In the genomic region with DNA sequence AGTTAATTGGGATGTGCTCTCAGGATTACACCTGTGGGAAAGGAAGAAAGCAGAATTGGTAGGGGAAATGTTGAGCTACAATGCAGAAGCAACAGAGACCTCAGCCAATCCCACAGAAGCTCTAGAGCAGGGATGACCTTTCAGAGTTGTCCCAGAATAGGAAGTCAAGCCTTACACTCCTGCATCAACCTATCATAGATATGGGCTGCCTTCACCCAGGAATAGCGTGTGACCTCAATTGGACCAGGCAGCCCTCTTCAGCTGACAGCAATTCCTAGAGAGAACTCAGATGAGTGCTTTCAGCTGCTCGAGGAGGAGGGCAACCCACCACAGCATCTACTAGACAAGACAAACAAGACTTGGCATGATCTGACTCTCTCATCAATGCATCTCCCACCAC, we compare ENCODE assay signal across 23 cellular contexts.
"Had no signal": no experiment of that assay in that cellular context is flagged by ENCODE, and none has a peak within 500 bp of the region (broad histone marks: within the 10 kb centered on the region; RNA-seq: fewer than 3 reads in every experiment).

No MANE protein-coding gene starts in this region.

- H3K4me1 ChIP-seq: pancreas, stomach, thyroid gland, vagina had no signal

- H3K27ac Mint-ChIP-seq: effector memory CD8-positive, alpha-beta T cell; memory B cell; mesothelial cell of epicardium; natural killer cell treated with Interleukin-12 subunit alpha and Interleukin-12 subunit beta and Interleukin-15 and Interleukin-18, amount 100 ng/mL, for 72 hours; stimulated activated effector memory CD8-positive, alpha-beta T cell treated with anti-CD3 and anti-CD28 coated beads, Interleukin-12 subunit alpha, Interleukin-12 subunit beta, amount 100 ng/mL, for 72 hours had no signal

- H3K4me3 Mint-ChIP-seq: effector memory CD8-positive, alpha-beta T cell; memory B cell; mesothelial cell of epicardium; naive B cell; natural killer cell treated with Interleukin-12 subunit alpha and Interleukin-12 subunit beta and Interleukin-15 and Interleukin-18, amount 100 ng/mL, for 72 hours; neural crest cell; stimulated activated effector memory CD8-positive, alpha-beta T cell treated with anti-CD3 and anti-CD28 coated beads, Interleukin-12 subunit alpha, Interleukin-12 subunit beta, amount 100 ng/mL, for 72 hours had no signal

- H3K4me1 Mint-ChIP-seq: memory B cell; mesothelial cell of epicardium; stimulated activated effector memory CD8-positive, alpha-beta T cell treated with anti-CD3 and anti-CD28 coated beads, Interleukin-12 subunit alpha, Interleukin-12 subunit beta, amount 100 ng/mL, for 72 hours had no signal

- H3K27me3 ChIP-seq: pancreas, thyroid gland, vagina had no signal

- H3K9me3 Mint-ChIP-seq: effector memory CD8-positive, alpha-beta T cell; memory B cell; mesothelial cell of epicardium; naive B cell; natural killer cell treated with Interleukin-12 subunit alpha and Interleukin-12 subunit beta and Interleukin-15 and Interleukin-18, amount 100 ng/mL, for 72 hours; neural crest cell; stimulated activated effector memory CD8-positive, alpha-beta T cell treated with anti-CD3 and anti-CD28 coated beads, Interleukin-12 subunit alpha, Interleukin-12 subunit beta, amount 100 ng/mL, for 72 hours had no signal

- H3K4me3 ChIP-seq: hepatocyte, lung, mucosa of descending colon, pancreas, stomach, thyroid gland, vagina had no signal

- H3K36me3 ChIP-seq: neutrophil, pancreas, stomach, thyroid gland, vagina had no signal

- ATAC-seq: effector memory CD8-positive, alpha-beta T cell; left colon; mucosa of descending colon; natural killer cell treated with Interleukin-12 subunit alpha and Interleukin-12 subunit beta and Interleukin-15 and Interleukin-18, amount 100 ng/mL, for 72 hours; pancreas; sciatic nerve; stimulated activated effector memory CD8-positive, alpha-beta T cell treated with anti-CD3 and anti-CD28 coated beads, Interleukin-12 subunit alpha, Interleukin-12 subunit beta, amount 100 ng/mL, for 72 hours had no signal

- H3K36me3 Mint-ChIP-seq: memory B cell; mesothelial cell of epicardium; naive B cell; natural killer cell treated with Interleukin-12 subunit alpha and Interleukin-12 subunit beta and Interleukin-15 and Interleukin-18, amount 100 ng/mL, for 72 hours; stimulated activated effector memory CD8-positive, alpha-beta T cell treated with anti-CD3 and anti-CD28 coated beads, Interleukin-12 subunit alpha, Interleukin-12 subunit beta, amount 100 ng/mL, for 72 hours had no signal

- H3K27ac ChIP-seq: hepatocyte, neutrophil, pancreas, stomach, thyroid gland, vagina had no signal

- H3K9me3 ChIP-seq: mucosa of descending colon, neutrophil, pancreas, stomach, thyroid gland, vagina had no signal

- DNase-seq: cortex of kidney; effector memory CD8-positive, alpha-beta T cell; left colon; mucosa of descending colon; naive B cell; pancreas; retina; stimulated activated CD4-positive, alpha-beta T cell treated with anti-CD3 and anti-CD28 coated beads, Interleukin-2, amount 100 ng/mL, for 24 hours; stimulated activated CD4-positive, alpha-beta T cell treated with anti-CD3 and anti-CD28 coated beads, Interleukin-4, amount 100 ng/mL, for 24 hours; stimulated activated naive CD4-positive, alpha-beta T cell treated with Interleukin-2 at 50 U/mL for 16 hours; stomach; thyroid gland; trophoblast cell had no signal
